ENCODE assay signal across 1 cellular context in the genomic region with DNA sequence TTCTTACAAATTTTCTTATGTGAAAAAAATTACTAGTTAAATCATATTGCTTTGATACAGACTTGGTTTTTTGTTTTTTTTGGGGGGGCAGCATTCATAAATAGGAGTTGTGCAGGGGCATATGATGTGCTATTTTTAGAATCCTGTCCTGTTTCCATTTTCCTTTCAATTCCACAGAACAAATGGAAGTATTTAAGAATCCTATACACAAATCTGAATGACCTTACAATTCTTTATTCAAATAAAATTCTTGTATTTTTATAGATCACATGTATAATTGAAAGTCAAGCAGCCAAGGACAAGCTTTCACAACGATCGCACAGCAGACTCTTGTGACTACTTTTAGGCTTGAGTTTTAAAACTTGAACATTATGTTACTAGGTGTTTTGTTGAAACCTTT.
TF ChIP-seq lines count a peak whose summit lies in the region.

No MANE protein-coding gene starts in this region.

TF ChIP-seq in IMR-90, 13 proteins besides CTCF, POLR2A, EP300 and RAD21:
- TF ChIP-seq SMC3 (IDR thresholded peaks at IDR 0.05; ENCODE audit: low read depth, low read length) (no peak), MAFK (IDR thresholded peaks at IDR 0.05; ENCODE audit: low read depth, low read length) (no peak), RCOR1 (IDR thresholded peaks at IDR 0.05; ENCODE audit: insufficient replicate concordance, low read length) (no peak), FOS (IDR thresholded peaks at IDR 0.05; ENCODE audit: low read depth, low read length) (no peak), BHLHE40 (IDR thresholded peaks at IDR 0.05; ENCODE audit: low read depth, low read length) (no peak), CEBPB (IDR thresholded peaks at IDR 0.05; ENCODE audit: low read depth, low read length) (no peak), NFE2L2 (IDR thresholded peaks at IDR 0.05; ENCODE audit: low read depth, low read length) (no peak), RFX5 (IDR thresholded peaks at IDR 0.05; ENCODE audit: low read depth, low read length) (no peak), MAZ (IDR thresholded peaks at IDR 0.05; ENCODE audit: borderline replicate concordance, low read depth, low read length) (no peak), CHD1 (IDR thresholded peaks at IDR 0.05; ENCODE audit: low read depth, low read length) (no peak), MXI1 (IDR thresholded peaks at IDR 0.05; ENCODE audit: borderline replicate concordance, low read depth, low read length) (no peak)
- TF ChIP-seq, protein P1, sequence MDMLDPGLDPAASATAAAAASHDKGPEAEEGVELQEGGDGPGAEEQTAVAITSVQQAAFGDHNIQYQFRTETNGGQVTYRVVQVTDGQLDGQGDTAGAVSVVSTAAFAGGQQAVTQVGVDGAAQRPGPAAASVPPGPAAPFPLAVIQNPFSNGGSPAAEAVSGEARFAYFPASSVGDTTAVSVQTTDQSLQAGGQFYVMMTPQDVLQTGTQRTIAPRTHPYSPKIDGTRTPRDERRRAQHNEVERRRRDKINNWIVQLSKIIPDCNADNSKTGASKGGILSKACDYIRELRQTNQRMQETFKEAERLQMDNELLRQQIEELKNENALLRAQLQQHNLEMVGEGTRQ (IDR thresholded peaks at IDR 0.05; ENCODE audit: low read depth, low read length) = no peak
- TF ChIP-seq, protein P2, sequence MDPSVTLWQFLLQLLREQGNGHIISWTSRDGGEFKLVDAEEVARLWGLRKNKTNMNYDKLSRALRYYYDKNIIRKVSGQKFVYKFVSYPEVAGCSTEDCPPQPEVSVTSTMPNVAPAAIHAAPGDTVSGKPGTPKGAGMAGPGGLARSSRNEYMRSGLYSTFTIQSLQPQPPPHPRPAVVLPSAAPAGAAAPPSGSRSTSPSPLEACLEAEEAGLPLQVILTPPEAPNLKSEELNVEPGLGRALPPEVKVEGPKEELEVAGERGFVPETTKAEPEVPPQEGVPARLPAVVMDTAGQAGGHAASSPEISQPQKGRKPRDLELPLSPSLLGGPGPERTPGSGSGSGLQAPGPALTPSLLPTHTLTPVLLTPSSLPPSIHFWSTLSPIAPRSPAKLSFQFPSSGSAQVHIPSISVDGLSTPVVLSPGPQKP (IDR thresholded peaks at IDR 0.05; ENCODE audit: borderline replicate concordance, low read depth, low read length) = no peak
TF ChIP-seq in IMR-90: peak in this region for 0.
